ENCODE assay signal across 9 cellular contexts in genomic region chr22:30575011-30575671, GRCh38. TPM values are rescaled to one million over a fixed set of nuclear protein-coding genes. Genes with fewer than 3 reads are reported as not detected.
A peak's percentile ranks its signal among the peaks of the same experiment; 100 is the strongest.
DNase-seq lines count a peak whose midpoint lies in the region; ATAC-seq and TF ChIP-seq lines count a peak whose summit lies in the region.
"Had no signal": no experiment of that assay in that cellular context is flagged by ENCODE, and none has a peak within 500 bp of the region (broad histone marks: within the 10 kb centered on the region; RNA-seq: fewer than 3 reads in every experiment).

No MANE protein-coding gene starts in this region.

- no CpG with 5 or more reads among the region's 12 CpGs for WGBS in neuronal stem cell (ENCODE audit: extremely low coverage in 2 of 2, insufficient read length in 2 of 2, insufficient replicate concordance in 1 of 2), 2 donors
- WGBS in lower leg skin, 2 donors, result 48 to 69% methylated on average over 10 to 12 of the region's 12 CpGs

- peak overlapping the region; percentile 90 for H3K18ac ChIP-seq in neuronal stem cell (ENCODE audit: low read length)

- H2AFZ ChIP-seq in neuronal stem cell (ENCODE audit: low read length), result no peak overlapping the region

- H2BK120ac ChIP-seq in neuronal stem cell (ENCODE audit: low read depth, low read length), result no peak overlapping the region

- no peak for ATAC-seq in GM21717 (IDR thresholded peaks at IDR 0.05; ENCODE audit: unreplicated experiment)

- H2BK15ac ChIP-seq in neuronal stem cell (ENCODE audit: low read length), result peak overlapping the region; percentile 30

- H3K4ac ChIP-seq in neuronal stem cell (ENCODE audit: low read length), result no peak overlapping the region

- TF ChIP-seq CTCF in AG04450 (IDR thresholded peaks at IDR 0.05; ENCODE audit: low read depth, low read length) (0 out of 2 replicates have a peak, but pooled peaks have one; percentile 10), fibroblast of the aortic adventitia (IDR thresholded peaks at IDR 0.05; ENCODE audit: insufficient read depth, low read length) (no peak), lower leg skin (IDR thresholded peaks at IDR 0.05) (no peak)

- intact Hi-C loops in lower leg skin (cut with DNase I; ENCODE audit: low total_unique reads), result no loop called here

- peak overlapping the region; percentile 71 for H2BK5ac ChIP-seq in neuronal stem cell (ENCODE audit: low read length)

- H3K27ac ChIP-seq in AG04450 (ENCODE audit: low read depth, low read length) (peak overlapping the region; percentile 82), neuronal stem cell (replicated peaks; ENCODE audit: low read length) (peak overlapping the region; percentile 10)

- peak overlapping the region; percentile 13; the same call in 1 of the 2 replicates for H3K4me3 ChIP-seq in AG04450 (ENCODE audit: low read depth, low read length)
- H3K4me3 ChIP-seq in MG63, result no peak overlapping the region
- H3K4me3 ChIP-seq in fibroblast of the aortic adventitia (ENCODE audit: low read depth, low read length), result no peak overlapping the region
- peak overlapping the region in 1 of 2 donors; percentile 72 for H3K4me3 ChIP-seq in neuronal stem cell (ENCODE audit: low read length in 2 of 2)
- H3K4me3 ChIP-seq in lower leg skin (ENCODE audit: low read depth, poor library complexity, severe bottlenecking), result no peak overlapping the region

- no peak overlapping the region for H3K9ac ChIP-seq in neuronal stem cell (ENCODE audit: low read depth, low read length, poor library complexity)

- DNase-seq in AG04450 (ENCODE audit: low read depth, low spot score) (peak; percentile 38), MG63 (peak; percentile 75), fibroblast of the aortic adventitia (ENCODE audit: low read depth) (peak; percentile 72), neuronal stem cell (ENCODE audit: low spot score) (no peak), lower leg skin (ENCODE audit: low spot score in 2 of 2) (no peak), LoVo (ENCODE audit: low spot score) (no peak)
- DNase-seq in activated CD4-positive, alpha-beta T cell treated with anti-CD3 and anti-CD28 coated beads, Interleukin-2, amount 50 U/mL, for 48 hours, result no peak

- peaks cover 46% of the 10 kb centered on the region for H3K36me3 ChIP-seq in MG63
- H3K36me3 ChIP-seq in neuronal stem cell (replicated peaks in 1 of 2; ENCODE audit: control insufficient read depth in 2 of 2, insufficient read depth in 2 of 2, low read length in 2 of 2), result peaks cover 40 to 47% of the 10 kb centered on the region in 2 donors

- CTCF ChIA-PET in AG04450 (lab: Charles Lee), result interaction anchor here (1.1 kb wide), 1 partner anchor 180 kb away, joined by 3 read pairs; no protein-coding TSS in a partner anchor

- TF ChIP-seq POLR2A in lower leg skin (IDR thresholded peaks at IDR 0.05), result no peak

- H3K79me1 ChIP-seq in neuronal stem cell (ENCODE audit: low read depth, low read length), result no peaks in the 10 kb centered on the region

- no peak overlapping the region for H3K23ac ChIP-seq in neuronal stem cell (ENCODE audit: low read depth, low read length, poor library complexity)

- peaks cover 0 to 12% of the 10 kb centered on the region in 2 donors for H3K4me1 ChIP-seq in neuronal stem cell (ENCODE audit: control insufficient read depth in 2 of 2, insufficient read depth in 1 of 2, low read depth in 1 of 2, low read length in 2 of 2)

- peaks cover 10% of the 10 kb centered on the region for H3K27me3 ChIP-seq in AG04450 (ENCODE audit: control insufficient read depth, insufficient read depth, low read length)
- H3K27me3 ChIP-seq in MG63, result no peaks in the 10 kb centered on the region
- H3K27me3 ChIP-seq in neuronal stem cell (ENCODE audit: control insufficient read depth in 3 of 3, insufficient read depth in 3 of 3, low read depth in 1 of 3, low read length in 3 of 3), result peaks cover 0 to 3% (median 0%) of the 10 kb centered on the region in 3 experiments

- peak overlapping the region; percentile 30 for H2BK12ac ChIP-seq in neuronal stem cell (ENCODE audit: low read length)

- H3K14ac ChIP-seq in neuronal stem cell (ENCODE audit: low read length), result no peak overlapping the region

- peak overlapping the region; percentile 84 for H2AK5ac ChIP-seq in neuronal stem cell (ENCODE audit: low read depth, low read length)

- no peak overlapping the region for H4K8ac ChIP-seq in neuronal stem cell (ENCODE audit: low read depth, low read length)

- POLR2A ChIA-PET in AG04450 (lab: Yijun Ruan, JAX), result interaction anchor here (0.6 to 1.3 kb wide), 3 partner anchors 17 to 180 kb away, joined by 3 to 5 read pairs (median 3); partner anchors contain the start of gene PES1

- no peak overlapping the region for H4K91ac ChIP-seq in neuronal stem cell (ENCODE audit: low read depth, low read length, poor library complexity)

- peak overlapping the region; percentile 100 for H3K4me2 ChIP-seq in neuronal stem cell (ENCODE audit: insufficient read depth, low read length, poor library complexity, severe bottlenecking)

- H3K9me3 ChIP-seq in AG04450 (ENCODE audit: control insufficient read depth, insufficient read depth, low read length), result no peaks in the 10 kb centered on the region
- H3K9me3 ChIP-seq in MG63, result no peaks in the 10 kb centered on the region
- H3K9me3 ChIP-seq in neuronal stem cell (replicated peaks in 1 of 2; ENCODE audit: control insufficient read depth in 2 of 2, insufficient read depth in 1 of 2, low read depth in 1 of 2, low read length in 2 of 2), result no peaks in the 10 kb centered on the region

RNA-seq across cellular contexts. Expression of gene GAL3ST1, which starts 0.7 kb away (rescaled TPM):
- polyA plus RNA-seq in AG04450 (2011; rRNA removed), result 0.06 and 0.14 TPM in 2 replicates
- polyA minus RNA-seq in AG04450 (2011; rRNA and poly(A)+ RNA removed), result not detected in 2 replicates
- not detected in 2 replicates for total RNA-seq in MG63 (2014; rRNA removed; shearing (Covaris generic); ENCODE audit: low replicate concordance)
- total RNA-seq in fibroblast of the aortic adventitia (ENCODE audit: low replicate concordance) (not detected in 2 replicates), lower leg skin (1 to 10 TPM in 3 of 4 donors, under 1 TPM in 1; 0.61 to 6.4 (median 1.9) TPM)
- polyA plus RNA-seq in neuronal stem cell (2013, experiment 1 of 2), result 13.1 TPM
- 11.8 TPM for polyA plus RNA-seq in neuronal stem cell (2013, experiment 2 of 2)
- total RNA-seq: T-helper 1 cell treated with Interleukin-12 subunit alpha and Interleukin-12 subunit beta and Interleukin-4 antibody, amounts not matched to agents 30 ng/mL and 1 ng/mL, for 36 hours had no signal

RNA-seq across cellular contexts. Expression of gene PES1, which starts 16.6 kb away (rescaled TPM):
- 70.2 and 90.3 TPM in 2 replicates for polyA plus RNA-seq in AG04450 (2011; rRNA removed)
- 103 and 127 TPM in 2 replicates for polyA minus RNA-seq in AG04450 (2011; rRNA and poly(A)+ RNA removed)
- total RNA-seq in MG63 (2014; rRNA removed; shearing (Covaris generic); ENCODE audit: low replicate concordance), result 150 and 165 TPM in 2 replicates
- total RNA-seq in fibroblast of the aortic adventitia (ENCODE audit: low replicate concordance), result 54.9 and 189 TPM in 2 replicates
- polyA plus RNA-seq in neuronal stem cell (2013, experiment 1 of 2), result 42.0 TPM
- 42.4 TPM for polyA plus RNA-seq in neuronal stem cell (2013, experiment 2 of 2)
- 10 to 100 TPM; 43.1 to 55.6 (median 49.1) TPM for total RNA-seq in lower leg skin

RNA-seq across cellular contexts. Expression of gene SEC14L6, which starts 28.6 kb away (rescaled TPM):
- polyA plus RNA-seq in AG04450 (2011; rRNA removed), result 0.06 and 0.19 TPM in 2 replicates
- not detected in 2 replicates for polyA minus RNA-seq in AG04450 (2011; rRNA and poly(A)+ RNA removed)
- total RNA-seq in MG63 (2014; rRNA removed; shearing (Covaris generic); ENCODE audit: low replicate concordance), result not detected in 2 replicates
- total RNA-seq in fibroblast of the aortic adventitia (ENCODE audit: low replicate concordance), result 0.09 TPM in 1 of 2 replicates, not detected in the other
- polyA plus RNA-seq in neuronal stem cell (2013, experiment 1 of 2), result 1.6 TPM
- polyA plus RNA-seq in neuronal stem cell (2013, experiment 2 of 2), result 1.8 TPM
- 10 to 100 TPM in 3 of 4 donors, 1 to 10 TPM in 1; 7.7 to 72.1 (median 45.0) TPM for total RNA-seq in lower leg skin
- total RNA-seq: T-helper 1 cell treated with Interleukin-12 subunit alpha and Interleukin-12 subunit beta and Interleukin-4 antibody, amounts not matched to agents 30 ng/mL and 1 ng/mL, for 36 hours had no signal

RNA-seq across cellular contexts. Expression of gene TCN2, which starts 31.8 kb away (rescaled TPM):
- 6.6 and 9.1 TPM in 2 replicates for polyA plus RNA-seq in AG04450 (2011; rRNA removed)
- polyA minus RNA-seq in AG04450 (2011; rRNA and poly(A)+ RNA removed), result 4.3 and 5.0 TPM in 2 replicates
- total RNA-seq in MG63 (2014; rRNA removed; shearing (Covaris generic); ENCODE audit: low replicate concordance), result 1.2 TPM in 1 of 2 replicates, not detected in the other
- 13.9 and 17.7 TPM in 2 replicates for total RNA-seq in fibroblast of the aortic adventitia (ENCODE audit: low replicate concordance)
- 22.2 TPM for polyA plus RNA-seq in neuronal stem cell (2013, experiment 1 of 2)
- polyA plus RNA-seq in neuronal stem cell (2013, experiment 2 of 2), result 21.8 TPM
- 10 to 100 TPM in 3 of 4 donors, 1 to 10 TPM in 1; 9.9 to 20.2 (median 14.8) TPM for total RNA-seq in lower leg skin

Comparison
In these comparisons a context has a peak if more than half of its experiments do, and no peak if none do; other contexts are left out.
1. DNase-seq: peak in AG04450 (single experiment), MG63 (single experiment) and fibroblast of the aortic adventitia (single experiment); none in neuronal stem cell (single experiment), activated CD4-positive, alpha-beta T cell treated with anti-CD3 and anti-CD28 coated beads, Interleukin-2, amount 50 U/mL, for 48 hours (0 of 2), lower leg skin (0 of 2) and LoVo (single experiment).